ENCODE assay signal across 8 cellular contexts in the genomic region with DNA sequence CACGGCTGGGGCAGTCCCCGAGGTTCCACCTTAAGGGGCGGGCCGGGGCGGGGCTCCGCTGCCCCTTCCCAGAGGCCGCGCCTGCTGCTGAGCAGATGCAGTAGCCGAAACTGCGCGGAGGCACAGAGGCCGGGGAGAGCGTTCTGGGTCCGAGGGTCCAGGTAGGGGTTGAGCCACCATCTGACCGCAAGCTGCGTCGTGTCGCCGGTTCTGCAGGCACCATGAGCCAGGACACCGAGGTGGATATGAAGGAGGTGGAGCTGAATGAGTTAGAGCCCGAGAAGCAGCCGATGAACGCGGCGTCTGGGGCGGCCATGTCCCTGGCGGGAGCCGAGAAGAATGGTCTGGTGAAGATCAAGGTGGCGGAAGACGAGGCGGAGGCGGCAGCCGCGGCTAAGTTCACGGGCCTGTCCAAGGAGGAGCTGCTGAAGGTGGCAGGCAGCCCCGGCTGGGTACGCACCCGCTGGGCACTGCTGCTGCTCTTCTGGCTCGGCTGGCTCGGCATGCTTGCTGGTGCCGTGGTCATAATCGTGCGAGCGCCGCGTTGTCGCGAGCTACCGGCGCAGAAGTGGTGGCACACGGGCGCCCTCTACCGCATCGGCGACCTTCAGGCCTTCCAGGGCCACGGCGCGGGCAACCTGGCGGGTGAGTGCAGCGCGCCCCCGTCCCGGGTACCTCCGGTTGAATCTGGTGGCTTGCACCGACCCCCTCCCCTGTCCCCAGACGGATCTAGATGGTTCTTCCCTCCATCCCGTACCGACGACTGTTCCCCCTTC.
DNase-seq lines count a peak whose midpoint lies in the region; ATAC-seq and TF ChIP-seq lines count a peak whose summit lies in the region.

A gene (plus strand): TSS at position 94 of the 776 bp plus-strand sequence. CDS start 128 bp downstream, at position 222.

- DNase-seq in AG09319 (ENCODE audit: extremely low read depth, low read depth) = peak; percentile 72
- DNase-seq in NCI-H2227 treated with DMSO at 0.1 percent for 48 hours (lab: John Stamatoyannopoulos, UW) = peak; percentile 85
- DNase-seq in activated CD4-positive, CD25-positive, alpha-beta regulatory T cell treated with anti-CD3 and anti-CD28 coated beads, Interleukin-2, amount 50 U/mL, for 72 hours = peak; percentile 89
- DNase-seq in cerebellar cortex (ENCODE audit: low spot score) = peak; percentile 85
- DNase-seq in kidney glomerular epithelial cell (lab: John Stamatoyannopoulos, UW) = peak; percentile 84
- DNase-seq in stimulated activated CD4-positive, alpha-beta T cell treated with anti-CD3 and anti-CD28 coated beads, Interleukin-1b, Interleukin-23, amount 100 ng/mL, for 24 hours (ENCODE audit: low read depth in 4 of 4, low spot score in 1 of 4) = peak; percentile 64 to 83 (median 69)

- ATAC-seq in GM18868 (IDR thresholded peaks at IDR 0.05; ENCODE audit: unreplicated experiment) (peak; percentile 70), HG03103 (IDR thresholded peaks at IDR 0.05; ENCODE audit: low read depth, unreplicated experiment) (peak; percentile 59)

- TF ChIP-seq CTCF in AG09319 (IDR thresholded peaks at IDR 0.05; ENCODE audit: low read depth, low read length) = peak; percentile 74

Comparison
In these comparisons a context has a peak if more than half of its experiments do, and no peak if none do; other contexts are left out.
1. Peak in every context shown above with its lines: DNase-seq and ATAC-seq.